In genomic region chr9:91894023-91894422, GRCh38 we compare ENCODE assay signal across 1 cellular context.
TF ChIP-seq lines count a peak whose summit lies in the region.

No MANE protein-coding gene starts in this region.

TF ChIP-seq in WTC11, 78 proteins besides CTCF, POLR2A, EP300 and RAD21 (continued from another document):
- TF ChIP-seq ZNF532 (CRISPR knock-in tag; IDR thresholded peaks at IDR 0.05; ENCODE audit: borderline replicate concordance) (no peak), CDX4 (CRISPR knock-in tag; IDR thresholded peaks at IDR 0.05; ENCODE audit: borderline replicate concordance) (no peak), ZNF138 (CRISPR knock-in tag; conservative IDR thresholded peaks at IDR 0.05) (no peak), NFATC4 (CRISPR knock-in tag; IDR thresholded peaks at IDR 0.05) (no peak)
